ENCODE assay signal across 24 cellular contexts in genomic region chr4:148893095-148893494, GRCh38.
DNase-seq lines count a peak whose midpoint lies in the region; ATAC-seq, FAIRE-seq and TF ChIP-seq lines count a peak whose summit lies in the region.
"Had no signal": no experiment of that assay in that cellular context is flagged by ENCODE, and none has a peak within 500 bp of the region (broad histone marks: within the 10 kb centered on the region; RNA-seq: fewer than 3 reads in every experiment).

No MANE protein-coding gene starts in this region.

- H3K27ac Mint-ChIP-seq in activated T-helper 1 cell treated with anti-CD3 and anti-CD28 coated beads, Interleukin-12 subunit alpha, Interleukin-12 subunit beta, Interleukin-2, Interleukin-4 antibody, amounts not matched to agents 30 ng/mL and 10 ng/mL and 1 ng/mL, durations not matched to agents 14 hours and 24 hours and 36 hours, result no peak overlapping the region
- H3K27ac Mint-ChIP-seq: CD4-positive, alpha-beta memory T cell; H9; HFFc6 had no signal

- no peaks in the 10 kb centered on the region for H3K4me1 ChIP-seq in right lobe of liver
- no peaks in the 10 kb centered on the region for H3K4me1 ChIP-seq in HepG2 (ENCODE audit: insufficient read depth, low read length)
- peaks cover 0 to 10% of the 10 kb centered on the region in 2 donors for H3K4me1 ChIP-seq in kidney (ENCODE audit: control insufficient read depth in 1 of 2, insufficient read depth in 1 of 2, low read depth in 1 of 2, low read length in 2 of 2)
- no peaks in the 10 kb centered on the region for H3K4me1 ChIP-seq in pancreas
- no peaks in the 10 kb centered on the region for H3K4me1 ChIP-seq in MM.1S (ENCODE audit: low read length)
- H3K4me1 ChIP-seq: Caco-2 had no signal

- intact Hi-C loops in right lobe of liver (cut with DNase I), result no loop called here
- intact Hi-C loops in HepG2 (cut with micrococcal nuclease; ENCODE audit: unreplicated experiment), result no loop called here
- intact Hi-C loops in kidney (cut with DNase I), result no loop called here
- intact Hi-C loops in pancreas (cut with DNase I), result no loop called here
- intact Hi-C loops in activated T-helper 1 cell treated with anti-CD3 and anti-CD28 coated beads, Interleukin-12 subunit alpha, Interleukin-12 subunit beta, Interleukin-2, Interleukin-4 antibody, amounts not matched to agents 30 ng/mL and 10 ng/mL and 1 ng/mL, durations not matched to agents 14 hours and 24 hours and 36 hours (cut with micrococcal nuclease), result no loop called here

- no peak for TF ChIP-seq EP300 in HepG2 (IDR thresholded peaks at IDR 0.05; ENCODE audit: low read depth in 2 of 2, low read length in 2 of 2)
- no peak for TF ChIP-seq EP300 in HepG2 (CRISPR knock-in tag; IDR thresholded peaks at IDR 0.05; ENCODE audit: borderline replicate concordance)

- H3K27ac ChIP-seq in right lobe of liver, result no peak overlapping the region
- H3K27ac ChIP-seq in HepG2 (ENCODE audit: extremely low read length, insufficient read depth, low read length), result no peak overlapping the region
- peak overlapping the region; percentile 38 to 56 for H3K27ac ChIP-seq in kidney (ENCODE audit: low read depth in 2 of 2, low read length in 2 of 2)
- H3K27ac ChIP-seq in pancreas, result no peak overlapping the region
- H3K27ac ChIP-seq in MM.1S (ENCODE audit: low read length), result no peak overlapping the region
- H3K27ac ChIP-seq: BLaER1 treated with 17β-estradiol and CSF1 and Interleukin-3, amounts not matched to agents 10 nM and 100 nM; GM23248; KMS-11 had no signal

- no peaks in the 10 kb centered on the region for H3F3A ChIP-seq in MM.1S (ENCODE audit: insufficient read depth, low read length)

- H3K4me3 ChIP-seq in right lobe of liver, result no peak overlapping the region
- H3K4me3 ChIP-seq in HepG2 (replicated peaks in 1 of 3; ENCODE audit: insufficient read depth in 1 of 3, low read depth in 2 of 3, low read length in 3 of 3), result no peak overlapping the region
- no peak overlapping the region for H3K4me3 ChIP-seq in kidney (ENCODE audit: low read length in 2 of 2)
- H3K4me3 ChIP-seq in pancreas, result no peak overlapping the region
- no peak overlapping the region for H3K4me3 ChIP-seq in MM.1S (ENCODE audit: low read length)
- H3K4me3 ChIP-seq: BLaER1 treated with 17β-estradiol and CSF1 and Interleukin-3, amounts not matched to agents 10 nM and 100 nM; GM23248 had no signal

- no peaks in the 10 kb centered on the region for H3K4me1 Mint-ChIP-seq in activated T-helper 1 cell treated with anti-CD3 and anti-CD28 coated beads, Interleukin-12 subunit alpha, Interleukin-12 subunit beta, Interleukin-2, Interleukin-4 antibody, amounts not matched to agents 30 ng/mL and 10 ng/mL and 1 ng/mL, durations not matched to agents 14 hours and 24 hours and 36 hours (ENCODE audit: low read depth)
- H3K4me1 Mint-ChIP-seq: CD4-positive, alpha-beta memory T cell had no signal

- POLR2A ChIA-PET in HepG2 (lab: Yijun Ruan, JAX), result no interaction called here

- no TSS peak for BruUV-seq in HepG2 (replicated peaks; lab: Mats Ljungman, UMichigan)

- CTCF ChIA-PET in HepG2 (lab: Yijun Ruan, JAX; ENCODE audit: low intra/inter-chr PET ratio, low total read pairs), result no interaction called here

- H3K9me3 ChIP-seq in right lobe of liver (no peaks in the 10 kb centered on the region), HepG2 (ENCODE audit: low read length) (peaks cover 66% of the 10 kb centered on the region), kidney (ENCODE audit: control insufficient read depth in 1 of 2, low read length in 2 of 2) (no peaks in the 10 kb centered on the region), pancreas (no peaks in the 10 kb centered on the region), MM.1S (replicated peaks; ENCODE audit: insufficient read depth, low read length) (no peaks in the 10 kb centered on the region)

- H3K27me3 ChIP-seq in right lobe of liver (no peaks in the 10 kb centered on the region), HepG2 (ENCODE audit: control insufficient read depth in 1 of 2, insufficient read depth in 2 of 2, low read length in 2 of 2) (no peaks in the 10 kb centered on the region), pancreas (no peaks in the 10 kb centered on the region), MM.1S (replicated peaks; ENCODE audit: insufficient read depth, low read length) (no peaks in the 10 kb centered on the region)
- H3K27me3 ChIP-seq: BLaER1 treated with 17β-estradiol and CSF1 and Interleukin-3, amounts not matched to agents 10 nM and 100 nM had no signal

- ATAC-seq in right lobe of liver (peak in 3 of 4 donors; percentile 17 to 57 (median 30)), HepG2 (no peak), pancreas (peak; percentile 73 to 89 (median 82)), GM21381 (IDR thresholded peaks at IDR 0.05; ENCODE audit: unreplicated experiment) (no peak)
- ATAC-seq: Right ventricle myocardium inferior had no signal

- in situ Hi-C loops in HepG2 (cut with HindIII; ENCODE audit: extremely low pct_ligation_motif_present, low pct_unique_long_range_greater_than_20kb), result no loop called here

- WGBS in right lobe of liver (ENCODE audit: insufficient coverage, low coverage, low lambda C conversion rate, missing lambda C conversion rate), result 62% methylated on average over 3 of the region's 3 CpGs
- WGBS in HepG2 (ENCODE audit: low lambda C conversion rate), result 4% methylated on average over 3 of the region's 3 CpGs
- WGBS in pancreas, 2 donors, result 23 to 28% methylated on average over 3 of the region's 3 CpGs

- FAIRE-seq in HepG2 (lab: Jason Lieb, UNC) (no peak), kidney (lab: Jason Lieb, UNC) (no peak), pancreas (lab: Jason Lieb, UNC) (no peak)
- FAIRE-seq: G401.6, GM12892 had no signal

- no peak overlapping the region for H3K4me3 Mint-ChIP-seq in activated T-helper 1 cell treated with anti-CD3 and anti-CD28 coated beads, Interleukin-12 subunit alpha, Interleukin-12 subunit beta, Interleukin-2, Interleukin-4 antibody, amounts not matched to agents 30 ng/mL and 10 ng/mL and 1 ng/mL, durations not matched to agents 14 hours and 24 hours and 36 hours
- H3K4me3 Mint-ChIP-seq: CD4-positive, alpha-beta memory T cell; H9; HFFc6 had no signal

- no peaks in the 10 kb centered on the region for H3K9me2 ChIP-seq in MM.1S (replicated peaks; ENCODE audit: insufficient read depth, low read length)

- no peaks in the 10 kb centered on the region for H3K79me2 ChIP-seq in HepG2 (ENCODE audit: insufficient read depth, low read length)
- no peaks in the 10 kb centered on the region for H3K79me2 ChIP-seq in MM.1S (ENCODE audit: low read length)

- H3K36me3 ChIP-seq in right lobe of liver (no peaks in the 10 kb centered on the region), HepG2 (replicated peaks in 1 of 2; ENCODE audit: control insufficient read depth in 1 of 2, insufficient read depth in 2 of 2, low read length in 2 of 2) (no peaks in the 10 kb centered on the region), kidney (ENCODE audit: control insufficient read depth in 1 of 2, insufficient read depth in 2 of 2, low read length in 2 of 2) (no peaks in the 10 kb centered on the region), pancreas (no peaks in the 10 kb centered on the region), MM.1S (replicated peaks; ENCODE audit: insufficient read depth, low read length) (no peaks in the 10 kb centered on the region)
- H3K36me3 ChIP-seq: BLaER1 treated with 17β-estradiol and CSF1 and Interleukin-3, amounts not matched to agents 10 nM and 100 nM had no signal

- DNase-seq in right lobe of liver (no peak), HepG2 (ENCODE audit: low spot score) (no peak), kidney (no peak), pancreas (peak in 4 of 6 donors; percentile 46 to 54 (median 48)), MM.1S (no peak), NCI-H2196 treated with DMSO at 0.1 percent for 48 hours (lab: John Stamatoyannopoulos, UW; ENCODE audit: unreplicated experiment) (no peak)
- DNase-seq in activated T-helper 1 cell treated with anti-CD3 and anti-CD28 coated beads, Interleukin-12 subunit alpha, Interleukin-12 subunit beta, Interleukin-2, Interleukin-4 antibody, amounts not matched to agents 30 ng/mL and 10 ng/mL and 1 ng/mL, durations not matched to agents 14 hours and 24 hours and 36 hours (ENCODE audit: low spot score), result no peak
- DNase-seq: 8988T; Caco-2; CD4-positive, alpha-beta memory T cell; GM23248; H9; HFFc6; MV-4-11; NCI-H1694; NCI-H2081; NCI-H2171 treated with DMSO at 0.1 percent for 48 hours; NCI-H526 had no signal

- no peak for TF ChIP-seq POLR2A in right lobe of liver (IDR thresholded peaks at IDR 0.05)
- no peak for TF ChIP-seq POLR2A in HepG2 (IDR thresholded peaks at IDR 0.05; ENCODE audit: insufficient read depth in 1 of 2, low read depth in 2 of 2, low read length in 2 of 2)

- H3K4me2 ChIP-seq in HepG2 (ENCODE audit: low read depth, low read length) (no peak overlapping the region), MM.1S (ENCODE audit: low read depth, low read length) (no peak overlapping the region)
- H3K4me2 ChIP-seq: BLaER1 treated with 17β-estradiol and CSF1 and Interleukin-3, amounts not matched to agents 10 nM and 100 nM; KMS-11 had no signal

- H3K9me3 Mint-ChIP-seq in activated T-helper 1 cell treated with anti-CD3 and anti-CD28 coated beads, Interleukin-12 subunit alpha, Interleukin-12 subunit beta, Interleukin-2, Interleukin-4 antibody, amounts not matched to agents 30 ng/mL and 10 ng/mL and 1 ng/mL, durations not matched to agents 14 hours and 24 hours and 36 hours, result no peaks in the 10 kb centered on the region

- TF ChIP-seq CTCF in right lobe of liver (IDR thresholded peaks at IDR 0.05), result no peak
- no peak for TF ChIP-seq CTCF in HepG2 (CRISPR knock-in tag; IDR thresholded peaks at IDR 0.05)
- TF ChIP-seq CTCF in kidney (IDR thresholded peaks at IDR 0.05; ENCODE audit: borderline replicate concordance, extremely low read depth, insufficient read depth), result no peak
- TF ChIP-seq CTCF in pancreas (IDR thresholded peaks at IDR 0.05), result no peak
- no peak for TF ChIP-seq CTCF in MM.1S (IDR thresholded peaks at IDR 0.05; ENCODE audit: low read length)

- H3K36me3 Mint-ChIP-seq in activated T-helper 1 cell treated with anti-CD3 and anti-CD28 coated beads, Interleukin-12 subunit alpha, Interleukin-12 subunit beta, Interleukin-2, Interleukin-4 antibody, amounts not matched to agents 30 ng/mL and 10 ng/mL and 1 ng/mL, durations not matched to agents 14 hours and 24 hours and 36 hours (ENCODE audit: low read depth), result no peaks in the 10 kb centered on the region

- H3K27me3 Mint-ChIP-seq in activated T-helper 1 cell treated with anti-CD3 and anti-CD28 coated beads, Interleukin-12 subunit alpha, Interleukin-12 subunit beta, Interleukin-2, Interleukin-4 antibody, amounts not matched to agents 30 ng/mL and 10 ng/mL and 1 ng/mL, durations not matched to agents 14 hours and 24 hours and 36 hours (ENCODE audit: insufficient read depth), result peaks cover 1% of the 10 kb centered on the region

- H4K20me1 ChIP-seq in HepG2 (ENCODE audit: insufficient read depth, low read length) (no peaks in the 10 kb centered on the region), MM.1S (ENCODE audit: insufficient read depth, low read length) (no peaks in the 10 kb centered on the region)
- H4K20me1 ChIP-seq: BLaER1 treated with 17β-estradiol and CSF1 and Interleukin-3, amounts not matched to agents 10 nM and 100 nM had no signal

- H2AFZ ChIP-seq in HepG2 (ENCODE audit: low read length), result no peak overlapping the region
- H2AFZ ChIP-seq in MM.1S (ENCODE audit: low read length), result no peak overlapping the region
- H2AFZ ChIP-seq: GM23248 had no signal

- no peak for TF ChIP-seq RAD21 in HepG2 (CRISPR knock-in tag; IDR thresholded peaks at IDR 0.05)

- no peak overlapping the region for H3K9ac ChIP-seq in HepG2 (ENCODE audit: insufficient read depth, low read depth, low read length)
- H3K9ac ChIP-seq in kidney (ENCODE audit: low read length in 2 of 2), result peak overlapping the region in 1 of 2 donors; percentile 29
- no peak overlapping the region for H3K9ac ChIP-seq in MM.1S (ENCODE audit: low read length)
- H3K9ac ChIP-seq: BLaER1 treated with 17β-estradiol and CSF1 and Interleukin-3, amounts not matched to agents 10 nM and 100 nM; GM23248; KMS-11 had no signal

Comparison
In these comparisons a context has a peak if more than half of its experiments do, and no peak if none do; other contexts are left out.
1. ATAC-seq: peak in right lobe of liver (3 of 4) and pancreas (4 of 4); none in HepG2 (single experiment) and GM21381 (single experiment).
2. DNase-seq: peak in pancreas (4 of 6); none in right lobe of liver (0 of 3), HepG2 (single experiment), kidney (single experiment), MM.1S (single experiment), NCI-H2196 treated with DMSO at 0.1 percent for 48 hours (single experiment) and activated T-helper 1 cell treated with anti-CD3 and anti-CD28 coated beads, Interleukin-12 subunit alpha, Interleukin-12 subunit beta, Interleukin-2, Interleukin-4 antibody, amounts not matched to agents 30 ng/mL and 10 ng/mL and 1 ng/mL, durations not matched to agents 14 hours and 24 hours and 36 hours (single experiment).
3. H3K27ac ChIP-seq: peak in kidney (2 of 2); none in right lobe of liver (0 of 3), HepG2 (single experiment), pancreas (0 of 4) and MM.1S (single experiment).